In the genomic region with DNA sequence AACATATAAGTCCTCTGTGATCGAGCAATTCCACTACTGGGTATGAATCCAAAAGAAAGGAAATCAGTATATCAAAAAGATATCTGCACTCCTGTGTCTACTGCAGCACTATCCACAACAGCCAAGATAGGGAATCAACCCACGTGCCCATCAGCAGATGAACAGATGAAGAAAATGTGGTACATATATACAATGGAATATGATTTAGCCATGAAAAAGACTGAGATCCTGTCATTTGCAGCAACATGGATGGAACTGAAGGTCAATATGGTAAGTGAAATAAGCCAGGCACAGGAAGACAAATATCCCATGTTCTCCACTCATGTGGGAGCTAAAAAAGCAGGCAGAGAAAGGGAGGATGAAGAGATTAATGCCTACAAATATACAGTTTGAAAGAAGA, we compare ENCODE assay signal across 6 cellular contexts.
"Had no signal": no experiment of that assay in that cellular context is flagged by ENCODE, and none has a peak within 500 bp of the region (broad histone marks: within the 10 kb centered on the region; RNA-seq: fewer than 3 reads in every experiment).

No MANE protein-coding gene starts in this region.

- ATAC-seq: GM23338 had no signal

- H3K4me3 Mint-ChIP-seq: GM23338, H9, HFFc6 had no signal

- H3K4me2 ChIP-seq: GM23338 had no signal

- DNase-seq: H9, HCEC 1CT, HFFc6, IMR-90, KBM-7 had no signal

- H2AFZ ChIP-seq: GM23338 had no signal

- H3K27ac Mint-ChIP-seq: GM23338, HFFc6 had no signal

- H3K9me3 Mint-ChIP-seq: GM23338, H9, HFFc6 had no signal

- H3K4me3 ChIP-seq: GM23338 had no signal
